8 cellular contexts compared by ENCODE assay signal in genomic region chr1:27671964-27672749, GRCh38. TPM values are rescaled to one million over a fixed set of nuclear protein-coding genes. Genes with fewer than 3 reads are reported as not detected.
DNase-seq lines count a peak whose midpoint lies in the region; ATAC-seq and TF ChIP-seq lines count a peak whose summit lies in the region.

Gene IFI6 (minus strand): TSS chr1:27672192. CDS start chr1:27669314, 2,878 bp downstream.

- H3K27ac Mint-ChIP-seq in T-helper 1 cell treated with Interleukin-12 subunit alpha and Interleukin-12 subunit beta and Interleukin-4 antibody, amounts not matched to agents 30 μg/mL and 1 μg/mL, for 36 hours, result peak within 1 kb of the TSS; percentile 95

- no peaks in the 10 kb centered on the region for H3K27me3 Mint-ChIP-seq in T-helper 1 cell treated with Interleukin-12 subunit alpha and Interleukin-12 subunit beta and Interleukin-4 antibody, amounts not matched to agents 30 μg/mL and 1 μg/mL, for 36 hours (ENCODE audit: low read depth)

- WGBS in psoas muscle, 3 donors, result 0 to 1% (median 1%) methylated on average over 10 of the region's 10 CpGs

- peaks cover 11% of the 10 kb centered on the region for H3K36me3 Mint-ChIP-seq in T-helper 1 cell treated with Interleukin-12 subunit alpha and Interleukin-12 subunit beta and Interleukin-4 antibody, amounts not matched to agents 30 μg/mL and 1 μg/mL, for 36 hours (ENCODE audit: low read depth)

- no peak for TF ChIP-seq POLR2A in vagina (IDR thresholded peaks at IDR 0.05)

- peak; percentile 46 for TF ChIP-seq CTCF in GM12873 (IDR thresholded peaks at IDR 0.05; ENCODE audit: insufficient read depth, low read depth, low read length, missing control alignments)
- TF ChIP-seq CTCF in left ventricle myocardium inferior (IDR thresholded peaks at IDR 0.05; ENCODE audit: borderline replicate concordance), result peak; percentile 67
- peak; percentile 36 for TF ChIP-seq CTCF in psoas muscle (IDR thresholded peaks at IDR 0.05)
- peak in 2 of 3 experiments; percentile 31 to 41 for TF ChIP-seq CTCF in vagina (IDR thresholded peaks at IDR 0.05)

- H3K4me3 ChIP-seq in left ventricle myocardium inferior, result peak within 1 kb of the TSS; percentile 74
- H3K4me3 ChIP-seq in psoas muscle, result peak within 1 kb of the TSS; percentile 73
- peak within 1 kb of the TSS; percentile 50 to 56 for H3K4me3 ChIP-seq in vagina

- H3K27ac ChIP-seq in angular gyrus (ENCODE audit: low read depth, low read length) (peak within 1 kb of the TSS; percentile 96), left ventricle myocardium inferior (replicated peaks) (peak within 1 kb of the TSS; percentile 87), psoas muscle (peak within 1 kb of the TSS; percentile 77), vagina (peak within 1 kb of the TSS; percentile 93)

- ATAC-seq in HG02678 (IDR thresholded peaks at IDR 0.05; ENCODE audit: unreplicated experiment), result peak; percentile 86
- peak; percentile 92 to 96 (median 94) for ATAC-seq in psoas muscle

- intact Hi-C loops in left ventricle myocardium inferior (cut with micrococcal nuclease), result loop anchor here (10.0 kb wide), 1 partner anchor 377 kb away; no protein-coding TSS in a partner anchor
- intact Hi-C loops in psoas muscle (cut with DNase I), result loop anchor here (5.0 to 10.0 kb wide), 2 partner anchors 50 to 53 kb away; partner anchors contain the start of gene FAM76A (in 1 of the 2)
- intact Hi-C loops in vagina (cut with DNase I), result loop anchor here (5.0 to 10.0 kb wide), 2 partner anchors 53 to 160 kb away; partner anchors contain the start of genes FAM76A and PPP1R8

- DNase-seq in NCI-H146 (lab: John Stamatoyannopoulos, UW) (peak; percentile 81), left ventricle myocardium inferior (peak; percentile 81), psoas muscle (peak; percentile 79 to 87), vagina (ENCODE audit: extremely low spot score in 2 of 2) (no peak)

- H3K4me1 ChIP-seq in left ventricle myocardium inferior (peaks cover 43% of the 10 kb centered on the region), psoas muscle (peaks cover 13% of the 10 kb centered on the region), vagina (peaks cover 37% of the 10 kb centered on the region)

- H3K27me3 ChIP-seq in left ventricle myocardium inferior (ENCODE audit: low read depth), result no peaks in the 10 kb centered on the region
- H3K27me3 ChIP-seq in psoas muscle (ENCODE audit: insufficient read depth in 3 of 3, low read length in 2 of 3), result no peaks in the 10 kb centered on the region
- H3K27me3 ChIP-seq in vagina, result no peaks in the 10 kb centered on the region

- peaks cover 11% of the 10 kb centered on the region for H3K36me3 ChIP-seq in left ventricle myocardium inferior
- H3K36me3 ChIP-seq in psoas muscle (ENCODE audit: insufficient read depth in 1 of 2, low read depth in 1 of 2), result peaks cover 0 to 3% of the 10 kb centered on the region in 2 donors
- no peaks in the 10 kb centered on the region for H3K36me3 ChIP-seq in vagina

- H3K4me1 Mint-ChIP-seq in T-helper 1 cell treated with Interleukin-12 subunit alpha and Interleukin-12 subunit beta and Interleukin-4 antibody, amounts not matched to agents 30 μg/mL and 1 μg/mL, for 36 hours (ENCODE audit: low read depth), result peaks cover 37% of the 10 kb centered on the region

- peak within 1 kb of the TSS; percentile 96 for H3K4me3 Mint-ChIP-seq in T-helper 1 cell treated with Interleukin-12 subunit alpha and Interleukin-12 subunit beta and Interleukin-4 antibody, amounts not matched to agents 30 μg/mL and 1 μg/mL, for 36 hours

- H3K9me3 ChIP-seq in left ventricle myocardium inferior (replicated peaks) (no peaks in the 10 kb centered on the region), psoas muscle (no peaks in the 10 kb centered on the region), vagina (no peaks in the 10 kb centered on the region)

- no peaks in the 10 kb centered on the region for H3K9me3 Mint-ChIP-seq in T-helper 1 cell treated with Interleukin-12 subunit alpha and Interleukin-12 subunit beta and Interleukin-4 antibody, amounts not matched to agents 30 μg/mL and 1 μg/mL, for 36 hours

RNA-seq across cellular contexts. Expression of gene IFI6, which starts in this region (rescaled TPM):
- total RNA-seq in left ventricle myocardium inferior (39.2 TPM), psoas muscle (10 to 100 TPM in 3 of 4 donors, 1 to 10 TPM in 1; 7.8 to 25.8 (median 15.3) TPM), vagina (28.2 TPM)
- 10 to 100 TPM; 13.9 to 20.9 (median 18.8) TPM for polyA plus RNA-seq in psoas muscle

Comparison
In these comparisons a context has a peak if more than half of its experiments do, and no peak if none do; other contexts are left out.
1. DNase-seq: peak in NCI-H146 (single experiment), left ventricle myocardium inferior (single experiment) and psoas muscle (2 of 2); none in vagina (0 of 2).
2. Peak in every context shown above with its lines, with median percentiles within 50 percentile points of each other: CTCF ChIP-seq, H3K27ac ChIP-seq and H3K4me3 ChIP-seq.